Comparison of ENCODE assay signal across 21 cellular contexts in genomic region chr1:9612871-9613624, GRCh38.
"Had no signal": no experiment of that assay in that cellular context is flagged by ENCODE, and none has a peak within 500 bp of the region (broad histone marks: within the 10 kb centered on the region; RNA-seq: fewer than 3 reads in every experiment).

No MANE protein-coding gene starts in this region.

- H3K4me3 ChIP-seq: esophagus muscularis mucosa, gastrocnemius medialis, left lung, lower lobe of right lung, right atrium auricular region, smooth muscle cell, tibial artery, upper lobe of left lung, vagina had no signal

- FAIRE-seq: endometrium had no signal

- H3K27me3 Mint-ChIP-seq: memory B cell; naive B cell; stimulated activated memory B cell treated with anti-CD40 and anti-IgM and Interleukin-4, amounts not matched to agents 10 μg/mL and 1 μg/mL and 100 μg/mL, for 72 hours; stimulated activated naive CD8-positive, alpha-beta T cell treated with anti-CD3 and anti-CD28 coated beads, Interleukin-15, Interleukin-2, amounts not matched to agents 100 ng/mL and 50 ng/mL, for 24 hours had no signal

- H3K36me3 Mint-ChIP-seq: naive B cell had no signal

- ATAC-seq: gastrocnemius medialis; left lung; stimulated activated memory B cell treated with anti-CD40 and anti-IgM and Interleukin-4, amounts not matched to agents 10 μg/mL and 1 μg/mL and 100 μg/mL, for 72 hours had no signal

- H3K9me3 ChIP-seq: esophagus muscularis mucosa, gastrocnemius medialis, left lung, lower lobe of right lung, neutrophil, right atrium auricular region, tibial artery, upper lobe of left lung, vagina had no signal

- H3K4me3 Mint-ChIP-seq: memory B cell; nephron; stimulated activated memory B cell treated with anti-CD40 and anti-IgM and Interleukin-4, amounts not matched to agents 10 μg/mL and 1 μg/mL and 100 μg/mL, for 72 hours; stimulated activated naive CD8-positive, alpha-beta T cell treated with anti-CD3 and anti-CD28 coated beads, Interleukin-15, Interleukin-2, amounts not matched to agents 100 ng/mL and 50 ng/mL, for 24 hours had no signal

- H3K4me1 Mint-ChIP-seq: memory B cell; naive B cell; nephron; stimulated activated memory B cell treated with anti-CD40 and anti-IgM and Interleukin-4, amounts not matched to agents 10 μg/mL and 1 μg/mL and 100 μg/mL, for 72 hours had no signal

- H3K27ac ChIP-seq: esophagus muscularis mucosa, gastrocnemius medialis, left lung, lower lobe of right lung, neutrophil, right atrium auricular region, tibial artery, upper lobe of left lung, vagina had no signal

- H3K27me3 ChIP-seq: neutrophil, right atrium auricular region, upper lobe of left lung, vagina had no signal

- H3K4me1 ChIP-seq: left lung, lower lobe of right lung, right atrium auricular region, tibial artery, vagina had no signal

- H3K9me3 Mint-ChIP-seq: memory B cell; naive B cell; nephron; stimulated activated memory B cell treated with anti-CD40 and anti-IgM and Interleukin-4, amounts not matched to agents 10 μg/mL and 1 μg/mL and 100 μg/mL, for 72 hours; stimulated activated naive CD8-positive, alpha-beta T cell treated with anti-CD3 and anti-CD28 coated beads, Interleukin-15, Interleukin-2, amounts not matched to agents 100 ng/mL and 50 ng/mL, for 24 hours had no signal

- H3K27ac Mint-ChIP-seq: memory B cell; nephron; stimulated activated memory B cell treated with anti-CD40 and anti-IgM and Interleukin-4, amounts not matched to agents 10 μg/mL and 1 μg/mL and 100 μg/mL, for 72 hours; stimulated activated naive CD8-positive, alpha-beta T cell treated with anti-CD3 and anti-CD28 coated beads, Interleukin-15, Interleukin-2, amounts not matched to agents 100 ng/mL and 50 ng/mL, for 24 hours had no signal

- DNase-seq: cortex of kidney; effector memory CD4-positive, alpha-beta T cell; gastrocnemius medialis; glutamatergic neuron; islet precursor cell; lower lobe of right lung; naive B cell; stimulated activated CD4-positive, alpha-beta T cell treated with anti-CD3 and anti-CD28 coated beads, Interleukin-4, amount 100 ng/mL, for 24 hours; tibial artery had no signal
